1 cellular context compared by ENCODE assay signal in genomic region chr14:92549853-92550244, GRCh38.
TF ChIP-seq lines count a peak whose summit lies in the region.

No MANE protein-coding gene starts in this region.

TF ChIP-seq in WTC11, 78 proteins besides CTCF, POLR2A, EP300 and RAD21 (continued from another document):
- TF ChIP-seq ARID4B (CRISPR knock-in tag; IDR thresholded peaks at IDR 0.05; ENCODE audit: borderline replicate concordance) (no peak), ZNF425 (CRISPR knock-in tag; conservative IDR thresholded peaks at IDR 0.05) (no peak), RELA (CRISPR knock-in tag; IDR thresholded peaks at IDR 0.05; ENCODE audit: borderline replicate concordance) (no peak), ESRRA (CRISPR knock-in tag; IDR thresholded peaks at IDR 0.05; ENCODE audit: borderline replicate concordance) (no peak), TEAD4 (CRISPR knock-in tag; IDR thresholded peaks at IDR 0.05) (no peak), NFYB (CRISPR knock-in tag; conservative IDR thresholded peaks at IDR 0.05; ENCODE audit: low read depth) (no peak), NR3C1 (CRISPR knock-in tag; conservative IDR thresholded peaks at IDR 0.05; ENCODE audit: low read depth) (no peak), GABPB1 (CRISPR knock-in tag; IDR thresholded peaks at IDR 0.05) (no peak), SMAD3 (CRISPR knock-in tag; IDR thresholded peaks at IDR 0.05; ENCODE audit: borderline replicate concordance) (no peak), EMX1 (CRISPR knock-in tag; IDR thresholded peaks at IDR 0.05) (no peak)
- TF ChIP-seq, protein P1, sequence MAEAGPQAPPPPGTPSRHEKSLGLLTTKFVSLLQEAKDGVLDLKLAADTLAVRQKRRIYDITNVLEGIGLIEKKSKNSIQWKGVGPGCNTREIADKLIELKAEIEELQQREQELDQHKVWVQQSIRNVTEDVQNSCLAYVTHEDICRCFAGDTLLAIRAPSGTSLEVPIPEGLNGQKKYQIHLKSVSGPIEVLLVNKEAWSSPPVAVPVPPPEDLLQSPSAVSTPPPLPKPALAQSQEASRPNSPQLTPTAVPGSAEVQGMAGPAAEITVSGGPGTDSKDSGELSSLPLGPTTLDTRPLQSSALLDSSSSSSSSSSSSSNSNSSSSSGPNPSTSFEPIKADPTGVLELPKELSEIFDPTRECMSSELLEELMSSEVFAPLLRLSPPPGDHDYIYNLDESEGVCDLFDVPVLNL (CRISPR knock-in tag; IDR thresholded peaks at IDR 0.05; ENCODE audit: borderline replicate concordance, low read depth): no peak
- TF ChIP-seq, protein P2, sequence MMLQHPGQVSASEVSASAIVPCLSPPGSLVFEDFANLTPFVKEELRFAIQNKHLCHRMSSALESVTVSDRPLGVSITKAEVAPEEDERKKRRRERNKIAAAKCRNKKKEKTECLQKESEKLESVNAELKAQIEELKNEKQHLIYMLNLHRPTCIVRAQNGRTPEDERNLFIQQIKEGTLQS (CRISPR knock-in tag; conservative IDR thresholded peaks at IDR 0.05): no peak
- TF ChIP-seq, protein P3, sequence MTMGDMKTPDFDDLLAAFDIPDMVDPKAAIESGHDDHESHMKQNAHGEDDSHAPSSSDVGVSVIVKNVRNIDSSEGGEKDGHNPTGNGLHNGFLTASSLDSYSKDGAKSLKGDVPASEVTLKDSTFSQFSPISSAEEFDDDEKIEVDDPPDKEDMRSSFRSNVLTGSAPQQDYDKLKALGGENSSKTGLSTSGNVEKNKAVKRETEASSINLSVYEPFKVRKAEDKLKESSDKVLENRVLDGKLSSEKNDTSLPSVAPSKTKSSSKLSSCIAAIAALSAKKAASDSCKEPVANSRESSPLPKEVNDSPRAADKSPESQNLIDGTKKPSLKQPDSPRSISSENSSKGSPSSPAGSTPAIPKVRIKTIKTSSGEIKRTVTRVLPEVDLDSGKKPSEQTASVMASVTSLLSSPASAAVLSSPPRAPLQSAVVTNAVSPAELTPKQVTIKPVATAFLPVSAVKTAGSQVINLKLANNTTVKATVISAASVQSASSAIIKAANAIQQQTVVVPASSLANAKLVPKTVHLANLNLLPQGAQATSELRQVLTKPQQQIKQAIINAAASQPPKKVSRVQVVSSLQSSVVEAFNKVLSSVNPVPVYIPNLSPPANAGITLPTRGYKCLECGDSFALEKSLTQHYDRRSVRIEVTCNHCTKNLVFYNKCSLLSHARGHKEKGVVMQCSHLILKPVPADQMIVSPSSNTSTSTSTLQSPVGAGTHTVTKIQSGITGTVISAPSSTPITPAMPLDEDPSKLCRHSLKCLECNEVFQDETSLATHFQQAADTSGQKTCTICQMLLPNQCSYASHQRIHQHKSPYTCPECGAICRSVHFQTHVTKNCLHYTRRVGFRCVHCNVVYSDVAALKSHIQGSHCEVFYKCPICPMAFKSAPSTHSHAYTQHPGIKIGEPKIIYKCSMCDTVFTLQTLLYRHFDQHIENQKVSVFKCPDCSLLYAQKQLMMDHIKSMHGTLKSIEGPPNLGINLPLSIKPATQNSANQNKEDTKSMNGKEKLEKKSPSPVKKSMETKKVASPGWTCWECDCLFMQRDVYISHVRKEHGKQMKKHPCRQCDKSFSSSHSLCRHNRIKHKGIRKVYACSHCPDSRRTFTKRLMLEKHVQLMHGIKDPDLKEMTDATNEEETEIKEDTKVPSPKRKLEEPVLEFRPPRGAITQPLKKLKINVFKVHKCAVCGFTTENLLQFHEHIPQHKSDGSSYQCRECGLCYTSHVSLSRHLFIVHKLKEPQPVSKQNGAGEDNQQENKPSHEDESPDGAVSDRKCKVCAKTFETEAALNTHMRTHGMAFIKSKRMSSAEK (CRISPR knock-in tag; IDR thresholded peaks at IDR 0.05; ENCODE audit: borderline replicate concordance): no peak
- TF ChIP-seq, protein P4, sequence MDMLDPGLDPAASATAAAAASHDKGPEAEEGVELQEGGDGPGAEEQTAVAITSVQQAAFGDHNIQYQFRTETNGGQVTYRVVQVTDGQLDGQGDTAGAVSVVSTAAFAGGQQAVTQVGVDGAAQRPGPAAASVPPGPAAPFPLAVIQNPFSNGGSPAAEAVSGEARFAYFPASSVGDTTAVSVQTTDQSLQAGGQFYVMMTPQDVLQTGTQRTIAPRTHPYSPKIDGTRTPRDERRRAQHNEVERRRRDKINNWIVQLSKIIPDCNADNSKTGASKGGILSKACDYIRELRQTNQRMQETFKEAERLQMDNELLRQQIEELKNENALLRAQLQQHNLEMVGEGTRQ (CRISPR knock-in tag; IDR thresholded peaks at IDR 0.05): no peak
